13 cellular contexts compared by ENCODE assay signal in the genomic region with DNA sequence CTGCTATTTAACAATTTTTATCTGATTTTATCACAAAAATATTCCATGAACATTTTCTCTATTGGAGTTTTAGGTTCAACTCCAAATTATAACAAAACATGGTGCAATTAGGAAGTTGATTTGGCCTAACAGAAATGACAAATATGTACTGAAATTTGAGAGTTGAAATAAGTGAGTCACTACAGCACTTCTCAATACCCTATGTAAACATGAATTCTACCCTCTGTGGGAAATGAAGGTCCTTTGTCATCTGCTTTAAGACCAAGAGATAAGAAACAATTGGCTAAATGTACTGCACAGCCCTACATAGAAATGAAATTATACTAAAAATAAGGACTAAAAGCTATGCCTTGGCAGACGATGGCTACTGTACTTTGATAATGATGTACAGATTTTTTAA.
DNase-seq lines count a peak whose midpoint lies in the region; ATAC-seq, FAIRE-seq and TF ChIP-seq lines count a peak whose summit lies in the region.
"Had no signal": no experiment of that assay in that cellular context is flagged by ENCODE, and none has a peak within 500 bp of the region (broad histone marks: within the 10 kb centered on the region; RNA-seq: fewer than 3 reads in every experiment).

No MANE protein-coding gene starts in this region.

- no peak for TF ChIP-seq CTCF in OCI-LY3 (IDR thresholded peaks at IDR 0.05; ENCODE audit: low read depth, low read length)
- no peak for TF ChIP-seq CTCF in endothelial cell of umbilical vein (IDR thresholded peaks at IDR 0.05; ENCODE audit: extremely low read depth in 1 of 2, insufficient read depth in 1 of 2, low read depth in 1 of 2, low read length in 2 of 2)
- TF ChIP-seq CTCF in uterus (IDR thresholded peaks at IDR 0.05): no peak

- H2AFZ ChIP-seq in OCI-LY3 (ENCODE audit: low read depth, low read length) (no peak overlapping the region), endothelial cell of umbilical vein (ENCODE audit: low read depth, low read length) (peak overlapping the region; percentile 84)

- H3K9ac ChIP-seq in OCI-LY3 (ENCODE audit: low read length) (no peak overlapping the region), endothelial cell of umbilical vein (replicated peaks; ENCODE audit: extremely low read depth, insufficient read depth, low read length) (peak overlapping the region; percentile 62)

- H3K36me3 ChIP-seq in OCI-LY3 (replicated peaks; ENCODE audit: low read depth, low read length) (no peaks in the 10 kb centered on the region), endothelial cell of umbilical vein (ENCODE audit: control insufficient read depth in 2 of 2, extremely low read depth in 1 of 2, insufficient read depth in 2 of 2, low read length in 2 of 2) (no peaks in the 10 kb centered on the region), uterus (no peaks in the 10 kb centered on the region)
- H3K36me3 ChIP-seq: gastroesophageal sphincter had no signal

- dilution Hi-C loops in endothelial cell of umbilical vein (cut with MboI; ENCODE audit: extremely low pct_ligation_motif_present, low sequenced_read_pairs): no loop called here

- no peaks in the 10 kb centered on the region for H4K20me1 ChIP-seq in OCI-LY3 (ENCODE audit: insufficient read depth, low read length)
- H4K20me1 ChIP-seq in endothelial cell of umbilical vein (replicated peaks; ENCODE audit: control insufficient read depth, extremely low read depth, insufficient read depth, low read length): no peaks in the 10 kb centered on the region

- TF ChIP-seq POLR2A in endothelial cell of umbilical vein (IDR thresholded peaks at IDR 0.05; ENCODE audit: low read depth, low read length) (no peak), uterus (IDR thresholded peaks at IDR 0.05) (no peak)

- no TSS peak for BruUV-seq in endothelial cell of umbilical vein (replicated peaks; lab: Mats Ljungman, UMichigan)

- no peak overlapping the region for H3K4me3 ChIP-seq in OCI-LY3 (ENCODE audit: low read length)
- peak overlapping the region in 1 of 3 experiments; percentile 5 for H3K4me3 ChIP-seq in endothelial cell of umbilical vein (replicated peaks in 1 of 3; ENCODE audit: insufficient read depth in 1 of 3, low read depth in 1 of 3, low read length in 3 of 3)
- no peak overlapping the region for H3K4me3 ChIP-seq in uterus
- H3K4me3 ChIP-seq: gastroesophageal sphincter had no signal

- DNase-seq in H4 (ENCODE audit: low spot score) (peak; percentile 56), endothelial cell of umbilical vein (ENCODE audit: low read depth, low spot score) (peak; percentile 91), renal cortical epithelial cell (ENCODE audit: low read depth) (peak; percentile 68), uterus (no peak), NCI-H2171 treated with DMSO at 0.1 percent for 48 hours (lab: John Stamatoyannopoulos, UW) (no peak)
- DNase-seq: activated T-cell treated with anti-CD3 and anti-CD28 coated beads, Interleukin-2, amount 50 U/mL, for 24 hours; caudate nucleus; H7; NCI-H1048 had no signal

- H3K27ac ChIP-seq in OCI-LY3 (ENCODE audit: low read length) (no peak overlapping the region), endothelial cell of umbilical vein (ENCODE audit: insufficient read depth, low read depth, low read length) (peak overlapping the region; percentile 70), uterus (no peak overlapping the region)
- H3K27ac ChIP-seq: gastroesophageal sphincter had no signal

- H3K4me2 ChIP-seq in OCI-LY3 (ENCODE audit: low read length) (peak overlapping the region; percentile 42; the same call in 1 of the 2 replicates), endothelial cell of umbilical vein (ENCODE audit: insufficient read depth, low read length) (peak overlapping the region; percentile 84)

- H3K27me3 ChIP-seq in OCI-LY3 (ENCODE audit: low read depth, low read length) (no peaks in the 10 kb centered on the region), endothelial cell of umbilical vein (ENCODE audit: control insufficient read depth in 2 of 2, insufficient read depth in 2 of 2, low read length in 2 of 2) (no peaks in the 10 kb centered on the region), uterus (no peaks in the 10 kb centered on the region)
- H3K27me3 ChIP-seq: gastroesophageal sphincter had no signal

- H3K9me1 ChIP-seq in endothelial cell of umbilical vein (replicated peaks; ENCODE audit: control insufficient read depth, extremely low read depth, insufficient read depth, low read length): no peaks in the 10 kb centered on the region

- intact Hi-C loops in endothelial cell of umbilical vein (cut with micrococcal nuclease) (loop anchor here (1.0 to 5.0 kb wide), 3 partner anchors 16 to 34 kb away; no protein-coding TSS in a partner anchor), uterus (cut with DNase I; ENCODE audit: low total_unique reads) (no loop called here)

- H3K4me1 ChIP-seq in OCI-LY3 (ENCODE audit: low read length) (peaks cover 50% of the 10 kb centered on the region), endothelial cell of umbilical vein (ENCODE audit: control insufficient read depth, extremely low read depth, insufficient read depth, low read length) (peaks cover 52% of the 10 kb centered on the region), uterus (no peaks in the 10 kb centered on the region)

- CTCF ChIA-PET in endothelial cell of umbilical vein (lab: Charles Lee): interaction anchor here (0.8 to 4.3 kb wide), 7 partner anchors 8 to 86 kb away, joined by 3 to 36 read pairs (median 7); a partner anchor contains a TSS

- peak; percentile 68 for FAIRE-seq in endothelial cell of umbilical vein (lab: Jason Lieb, UNC)
- FAIRE-seq: TTC549 had no signal

- ATAC-seq in GM19395 (IDR thresholded peaks at IDR 0.05; ENCODE audit: unreplicated experiment): no peak
- ATAC-seq: gastroesophageal sphincter had no signal

- H3K9me3 ChIP-seq in OCI-LY3 (ENCODE audit: insufficient read depth, low read length) (no peaks in the 10 kb centered on the region), endothelial cell of umbilical vein (replicated peaks; ENCODE audit: control insufficient read depth, insufficient read depth, low read length) (no peaks in the 10 kb centered on the region), uterus (no peaks in the 10 kb centered on the region)
- H3K9me3 ChIP-seq: gastroesophageal sphincter had no signal

- POLR2A ChIA-PET in endothelial cell of umbilical vein (lab: Charles Lee): no interaction called here

- H3K79me2 ChIP-seq in OCI-LY3 (ENCODE audit: low read length) (no peaks in the 10 kb centered on the region), endothelial cell of umbilical vein (ENCODE audit: control insufficient read depth, insufficient read depth, low read length) (no peaks in the 10 kb centered on the region)

TF ChIP-seq in endothelial cell of umbilical vein, 7 proteins besides CTCF, POLR2A, EP300 and RAD21:
- TF ChIP-seq MYC (IDR thresholded peaks at IDR 0.05; ENCODE audit: low read depth, low read length) (no peak), GATA2 (IDR thresholded peaks at IDR 0.05; ENCODE audit: insufficient read depth, insufficient read length, low read depth, low read length) (peak; percentile 88), JUN (IDR thresholded peaks at IDR 0.05; ENCODE audit: borderline replicate concordance, insufficient read depth, insufficient read length, low read depth) (peak; percentile 92), FOS (IDR thresholded peaks at IDR 0.05; ENCODE audit: borderline replicate concordance, insufficient read depth, low read length) (peak; percentile 86), EZH2 (IDR thresholded peaks at IDR 0.05; ENCODE audit: borderline replicate concordance, low read depth, low read length, severe bottlenecking) (no peak), POLR2AphosphoS5 (IDR thresholded peaks at IDR 0.05; ENCODE audit: insufficient read depth, low read depth, low read length) (peak; percentile 44)
- TF ChIP-seq, protein P1, sequence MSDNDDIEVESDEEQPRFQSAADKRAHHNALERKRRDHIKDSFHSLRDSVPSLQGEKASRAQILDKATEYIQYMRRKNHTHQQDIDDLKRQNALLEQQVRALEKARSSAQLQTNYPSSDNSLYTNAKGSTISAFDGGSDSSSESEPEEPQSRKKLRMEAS (IDR thresholded peaks at IDR 0.05; ENCODE audit: insufficient read depth, insufficient read length): no peak

Comparison
In these comparisons a context has a peak if more than half of its experiments do, and no peak if none do; other contexts are left out.
1. DNase-seq: peak in H4 (single experiment), endothelial cell of umbilical vein (single experiment) and renal cortical epithelial cell (single experiment); none in uterus (0 of 2) and NCI-H2171 treated with DMSO at 0.1 percent for 48 hours (single experiment).